ENCODE assay signal across 21 cellular contexts in the genomic region with DNA sequence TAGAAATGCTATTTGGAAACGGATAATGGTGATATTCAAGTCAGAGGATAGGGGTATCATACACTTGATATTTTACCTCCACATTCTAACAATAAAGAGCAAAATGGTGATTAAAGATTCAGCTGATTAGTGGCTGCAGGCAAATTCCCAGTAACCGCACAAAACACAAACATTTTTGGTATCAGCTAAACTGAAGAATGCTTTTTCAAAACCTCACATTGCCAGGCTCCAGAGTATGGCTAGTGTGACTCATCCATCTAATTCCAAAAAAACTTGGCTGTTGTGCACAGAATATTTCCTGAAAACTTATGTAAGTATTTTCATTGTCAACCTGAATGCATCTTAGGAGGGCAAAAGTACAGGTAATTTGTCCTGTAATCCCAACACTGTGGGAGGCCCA.
A peak's percentile ranks its signal among the peaks of the same experiment; 100 is the strongest.
DNase-seq lines count a peak whose midpoint lies in the region; ATAC-seq and TF ChIP-seq lines count a peak whose summit lies in the region.
"Had no signal": no experiment of that assay in that cellular context is flagged by ENCODE, and none has a peak within 500 bp of the region (broad histone marks: within the 10 kb centered on the region; RNA-seq: fewer than 3 reads in every experiment).

No MANE protein-coding gene starts in this region.

- ATAC-seq in HG02981 (IDR thresholded peaks at IDR 0.05; ENCODE audit: unreplicated experiment) (no peak), HG03442 (IDR thresholded peaks at IDR 0.05; ENCODE audit: unreplicated experiment) (no peak)
- ATAC-seq: activated CD8-positive, alpha-beta T cell treated with anti-CD3 and anti-CD28 coated beads, Interleukin-2, amount 10 ng/mL, durations not matched to agents 7 days and 5 days; activated T-helper 17 cell treated with anti-CD3 and anti-CD28 coated beads, Interleukin-2, amount 50 U/mL, for 72 hours; GM23338; left ventricle myocardium superior had no signal

- no peak for TF ChIP-seq CTCF in fibroblast of pulmonary artery (IDR thresholded peaks at IDR 0.05; ENCODE audit: low read length, missing control alignments)

- no peak overlapping the region for H3K4me3 ChIP-seq in fibroblast of pulmonary artery (replicated peaks; ENCODE audit: low read depth, low read length)
- H3K4me3 ChIP-seq: esophagus squamous epithelium, GM23338, thoracic aorta had no signal

- DNase-seq in GM03348 (ENCODE audit: low spot score) (peak; percentile 65), amniotic epithelial cell (ENCODE audit: low read depth) (peak; percentile 75), fibroblast of pulmonary artery (ENCODE audit: low read depth) (peak; percentile 62), superior temporal gyrus (ENCODE audit: extremely low spot score) (peak; percentile 55), germinal center (ENCODE audit: low spot score) (no peak)
- DNase-seq: activated CD8-positive, alpha-beta T cell treated with anti-CD3 and anti-CD28 coated beads, Interleukin-2, amount 10 ng/mL, durations not matched to agents 7 days and 5 days; amniotic stem cell; CD4-positive, CD25-positive, alpha-beta regulatory T cell; DND-41; esophagus squamous epithelium; Karpas-422; left ventricle myocardium superior; NCI-H1417 treated with DMSO at 0.1 percent for 48 hours; stimulated activated CD4-positive, alpha-beta T cell treated with anti-CD3 and anti-CD28 coated beads, Interleukin-4, amount 100 ng/mL, for 1 hour; stimulated activated CD8-positive, alpha-beta memory T cell treated with anti-CD3 and anti-CD28 coated beads, Interleukin-4, amount 100 ng/mL, for 48 hours; T-helper 1 cell had no signal
